Comparison of ENCODE assay signal across 1 cellular context in the genomic region with DNA sequence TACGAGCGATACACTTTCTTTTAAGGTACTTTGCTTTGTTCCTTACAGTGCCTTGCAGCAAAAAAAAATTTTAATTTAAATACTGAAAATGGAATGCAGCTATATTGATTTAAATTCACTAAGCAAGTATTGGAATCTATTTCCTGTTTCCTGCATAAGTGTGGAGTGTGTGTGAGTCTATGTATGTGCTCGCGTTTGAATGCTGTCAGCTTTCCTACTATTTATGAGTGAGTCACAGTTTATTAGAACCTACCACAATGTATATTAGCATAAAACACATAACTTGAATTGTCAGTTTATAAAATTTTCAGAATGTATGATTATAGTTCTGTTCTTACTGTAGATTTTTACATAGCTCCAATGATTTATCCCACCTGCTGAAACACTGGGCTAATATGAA.
TF ChIP-seq lines count a peak whose summit lies in the region.

No MANE protein-coding gene starts in this region.

TF ChIP-seq in SK-N-SH, 30 proteins besides CTCF, POLR2A, EP300 and RAD21 (continued from another document):
- TF ChIP-seq TAF1 (IDR thresholded peaks at IDR 0.05; ENCODE audit: borderline replicate concordance, low read depth, low read length) = no peak
- TF ChIP-seq, protein P1, sequence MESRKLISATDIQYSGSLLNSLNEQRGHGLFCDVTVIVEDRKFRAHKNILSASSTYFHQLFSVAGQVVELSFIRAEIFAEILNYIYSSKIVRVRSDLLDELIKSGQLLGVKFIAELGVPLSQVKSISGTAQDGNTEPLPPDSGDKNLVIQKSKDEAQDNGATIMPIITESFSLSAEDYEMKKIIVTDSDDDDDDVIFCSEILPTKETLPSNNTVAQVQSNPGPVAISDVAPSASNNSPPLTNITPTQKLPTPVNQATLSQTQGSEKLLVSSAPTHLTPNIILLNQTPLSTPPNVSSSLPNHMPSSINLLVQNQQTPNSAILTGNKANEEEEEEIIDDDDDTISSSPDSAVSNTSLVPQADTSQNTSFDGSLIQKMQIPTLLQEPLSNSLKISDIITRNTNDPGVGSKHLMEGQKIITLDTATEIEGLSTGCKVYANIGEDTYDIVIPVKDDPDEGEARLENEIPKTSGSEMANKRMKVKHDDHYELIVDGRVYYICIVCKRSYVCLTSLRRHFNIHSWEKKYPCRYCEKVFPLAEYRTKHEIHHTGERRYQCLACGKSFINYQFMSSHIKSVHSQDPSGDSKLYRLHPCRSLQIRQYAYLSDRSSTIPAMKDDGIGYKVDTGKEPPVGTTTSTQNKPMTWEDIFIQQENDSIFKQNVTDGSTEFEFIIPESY (IDR thresholded peaks at IDR 0.05; ENCODE audit: borderline replicate concordance, low read depth) = no peak
- TF ChIP-seq GABPA (IDR thresholded peaks at IDR 0.05; ENCODE audit: low read depth) = no peak
